23 cellular contexts compared by ENCODE assay signal in genomic region chr9:120646943-120647342, GRCh38.
"Had no signal": no experiment of that assay in that cellular context is flagged by ENCODE, and none has a peak within 500 bp of the region (broad histone marks: within the 10 kb centered on the region; RNA-seq: fewer than 3 reads in every experiment).

No MANE protein-coding gene starts in this region.

- H3K4me1 ChIP-seq: esophagus muscularis mucosa, foreskin keratinocyte, right atrium auricular region, suprapubic skin, upper lobe of right lung had no signal

- H3K4me3 ChIP-seq: esophagus muscularis mucosa, heart right ventricle, right atrium auricular region, spleen, suprapubic skin, tibial artery, upper lobe of right lung had no signal

- H3K9me3 ChIP-seq: esophagus muscularis mucosa, heart right ventricle, right atrium auricular region, spleen, suprapubic skin, tibial artery, upper lobe of right lung had no signal

- FAIRE-seq: astrocyte had no signal

- DNase-seq: activated CD4-positive, alpha-beta memory T cell treated with anti-CD3 and anti-CD28 coated beads, Interleukin-2, amount 10 ng/mL, durations not matched to agents 7 days and 5 days; activated CD4-positive, alpha-beta T cell treated with anti-CD3 and anti-CD28 coated beads for 1 hour; activated CD4-positive, alpha-beta T cell treated with anti-CD3 and anti-CD28 coated beads, Interleukin-2, amount 10 ng/mL, durations not matched to agents 7 days and 5 days; activated CD8-positive, alpha-beta memory T cell treated with anti-CD3 and anti-CD28 coated beads, Interleukin-2, amount 50 U/mL, for 48 hours; activated gamma-delta T cell; activated naive CD4-positive, alpha-beta T cell treated with anti-CD3 and anti-CD28 coated beads, Interleukin-2, amount 10 ng/mL, durations not matched to agents 7 days and 5 days; activated T-cell treated with anti-CD3 and anti-CD28 coated beads, Interleukin-2, amount 50 U/mL, for 24 hours; amniotic stem cell; central memory CD4-positive, alpha-beta T cell; foreskin keratinocyte; heart right ventricle; left ventricle myocardium superior; mammary epithelial cell; spleen; stimulated activated naive CD4-positive, alpha-beta T cell; T-helper 17 cell; T1000; tibial artery; upper lobe of right lung had no signal

- H3K27ac ChIP-seq: esophagus muscularis mucosa, foreskin keratinocyte, heart right ventricle, right atrium auricular region, spleen, suprapubic skin, tibial artery, upper lobe of right lung had no signal

- H3K27me3 ChIP-seq: esophagus muscularis mucosa, foreskin keratinocyte, heart right ventricle, right atrium auricular region, spleen, suprapubic skin, tibial artery, upper lobe of right lung had no signal

- ATAC-seq: foreskin keratinocyte, heart right ventricle, left ventricle myocardium superior, T-helper 17 cell, upper lobe of right lung had no signal

- H3K36me3 ChIP-seq: esophagus muscularis mucosa, heart right ventricle, right atrium auricular region, suprapubic skin, tibial artery, upper lobe of right lung had no signal
